Comparison of ENCODE assay signal across 6 cellular contexts in the genomic region with DNA sequence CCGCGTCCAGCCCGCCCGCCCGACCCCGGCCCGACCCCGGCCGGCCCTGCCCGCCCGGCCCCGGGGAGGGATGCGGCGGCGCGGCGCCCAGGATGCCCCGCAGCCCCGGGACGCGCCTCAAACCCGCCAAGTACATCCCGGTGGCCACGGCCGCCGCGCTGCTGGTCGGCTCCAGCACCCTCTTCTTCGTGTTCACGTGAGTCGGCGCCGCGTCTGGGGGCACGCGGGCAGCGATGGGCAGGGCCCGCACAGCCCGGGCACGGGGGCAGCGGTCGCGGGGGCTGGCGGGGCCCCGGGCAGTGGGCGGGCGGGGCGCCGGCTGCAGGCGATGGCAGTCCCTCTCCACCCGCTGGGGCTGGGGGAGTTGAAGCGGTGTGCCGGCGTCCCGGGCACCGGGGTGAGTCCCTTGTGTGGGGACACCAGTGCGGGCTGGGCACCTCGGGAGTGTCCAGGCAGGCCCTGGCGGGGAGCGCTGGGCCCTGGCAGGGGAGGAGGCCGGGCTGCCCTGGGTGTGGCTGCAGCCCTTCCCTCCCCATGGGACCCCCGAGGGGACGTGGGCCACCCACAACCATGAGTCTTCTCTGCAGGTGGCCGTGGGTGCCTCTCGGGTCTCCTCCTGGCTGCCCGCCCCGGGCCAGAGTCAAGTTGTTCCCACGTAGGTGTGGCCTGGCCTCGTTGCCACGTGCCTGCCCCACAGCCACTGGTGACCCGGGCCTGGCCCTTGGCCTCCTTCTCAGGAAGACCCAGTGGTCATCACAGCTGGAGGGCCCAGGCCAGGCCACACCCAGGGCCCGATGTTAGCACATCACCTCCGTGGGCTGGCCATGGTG. TPM values are rescaled to one million over a fixed set of nuclear protein-coding genes. Genes with fewer than 3 reads are reported as not detected.
DNase-seq lines count a peak whose midpoint lies in the region; ATAC-seq, FAIRE-seq and TF ChIP-seq lines count a peak whose summit lies in the region.

No MANE protein-coding gene starts in this region.

- H3K27ac Mint-ChIP-seq in glutamatergic neuron (ENCODE audit: unreplicated experiment): no peak overlapping the region

- TF ChIP-seq CTCF in RWPE1 (conservative IDR thresholded peaks at IDR 0.05; ENCODE audit: low read depth) (no peak), glutamatergic neuron (IDR thresholded peaks at IDR 0.05; ENCODE audit: partially characterized antibody, unreplicated experiment) (no peak), thoracic aorta (IDR thresholded peaks at IDR 0.05) (no peak)

- no peaks in the 10 kb centered on the region for H3K36me3 ChIP-seq in thoracic aorta

- no peak for TF ChIP-seq POLR2A in GM12891 (IDR thresholded peaks at IDR 0.05; ENCODE audit: low read depth, low read length)

- H3K9me3 Mint-ChIP-seq in glutamatergic neuron (ENCODE audit: unreplicated experiment): peaks cover 2% of the 10 kb centered on the region

- FAIRE-seq in GM12891 (lab: Jason Lieb, UNC): peak; percentile 5

- peaks cover 7% of the 10 kb centered on the region for H3K27me3 Mint-ChIP-seq in glutamatergic neuron (ENCODE audit: unreplicated experiment)

- peak overlapping the region; percentile 57 for H3K4me3 Mint-ChIP-seq in glutamatergic neuron (ENCODE audit: unreplicated experiment)

- POLR2A ChIA-PET in RWPE1 (lab: Yijun Ruan, JAX; ENCODE audit: low non-redundant PET): no interaction called here

- no peaks in the 10 kb centered on the region for H3K36me3 Mint-ChIP-seq in glutamatergic neuron (ENCODE audit: unreplicated experiment)

- no peaks in the 10 kb centered on the region for H3K9me3 ChIP-seq in thoracic aorta

- DNase-seq in GM12891 (ENCODE audit: insufficient read length, low spot score) (no peak), RWPE1 (ENCODE audit: low spot score) (no peak), glutamatergic neuron (no peak), thoracic aorta (ENCODE audit: low spot score) (no peak)

- no peaks in the 10 kb centered on the region for H3K4me1 Mint-ChIP-seq in glutamatergic neuron (ENCODE audit: low read depth, unreplicated experiment)

- peaks cover 30 to 56% of the 10 kb centered on the region in 2 donors for H3K4me1 ChIP-seq in thoracic aorta (ENCODE audit: control insufficient read depth in 1 of 2, low read depth in 2 of 2)

- CTCF ChIA-PET in RWPE1 (lab: Yijun Ruan, JAX): no interaction called here

- peak overlapping the region; percentile 87 for H3K4me3 ChIP-seq in thoracic aorta

- peak overlapping the region; percentile 86 for H3K27ac ChIP-seq in RWPE1
- peak overlapping the region; percentile 19 to 73 for H3K27ac ChIP-seq in thoracic aorta

- no peaks in the 10 kb centered on the region for H3K27me3 ChIP-seq in thoracic aorta (replicated peaks; ENCODE audit: insufficient read depth)

- ATAC-seq in thoracic aorta (ENCODE audit: insufficient number of reproducible peaks, low FRiP score, low read depth): no peak
- no peak for ATAC-seq in HG03571 (IDR thresholded peaks at IDR 0.05; ENCODE audit: unreplicated experiment)
- no peak for ATAC-seq in HG03469 (IDR thresholded peaks at IDR 0.05; ENCODE audit: unreplicated experiment)

TF ChIP-seq in GM12891, 5 proteins besides CTCF, POLR2A, EP300 and RAD21:
- TF ChIP-seq POLR2AphosphoS5 (IDR thresholded peaks at IDR 0.05; ENCODE audit: low read depth, low read length): no peak
- TF ChIP-seq POU2F2 (IDR thresholded peaks at IDR 0.05; ENCODE audit: low read depth, low read length): no peak
- no peak for TF ChIP-seq SPI1 (IDR thresholded peaks at IDR 0.05; ENCODE audit: low read depth, low read length)
- TF ChIP-seq PAX5 (IDR thresholded peaks at IDR 0.05; ENCODE audit: insufficient read depth, low read length, severe bottlenecking): no peak
- TF ChIP-seq TAF1 (IDR thresholded peaks at IDR 0.05; ENCODE audit: low read depth, low read length): no peak

RNA-seq across cellular contexts. Expression of a gene that starts 0.5 kb away (rescaled TPM):
- 7.3 TPM for polyA plus RNA-seq in GM12891 (2012; ENCODE audit: low read depth, missing spikeins)
- total RNA-seq in glutamatergic neuron (ENCODE audit: unreplicated experiment) (119 TPM), thoracic aorta (10 to 100 TPM; 14.8 to 49.8 TPM)

RNA-seq across cellular contexts. Expression of a gene that starts 15.0 kb away (rescaled TPM):
- polyA plus RNA-seq in GM12891 (2012; ENCODE audit: low read depth, missing spikeins): 45.8 TPM
- total RNA-seq in glutamatergic neuron (ENCODE audit: unreplicated experiment): 62.1 TPM
- total RNA-seq in thoracic aorta: 10 to 100 TPM; 61.8 to 94.8 TPM

RNA-seq across cellular contexts. Expression of a gene that starts 16.2 kb away (rescaled TPM):
- 168 TPM for polyA plus RNA-seq in GM12891 (2012; ENCODE audit: low read depth, missing spikeins)
- total RNA-seq in glutamatergic neuron (ENCODE audit: unreplicated experiment): 144 TPM
- total RNA-seq in thoracic aorta: 100 to 1,000 TPM; 130 to 140 TPM

RNA-seq across cellular contexts. Expression of a gene that starts 18.8 kb away (rescaled TPM):
- polyA plus RNA-seq in GM12891 (2012; ENCODE audit: low read depth, missing spikeins): 0.05 TPM
- 0.54 TPM for total RNA-seq in glutamatergic neuron (ENCODE audit: unreplicated experiment)
- not detected for total RNA-seq in thoracic aorta

RNA-seq across cellular contexts. Expression of a gene that starts 52.0 kb away (rescaled TPM):
- polyA plus RNA-seq in GM12891 (2012; ENCODE audit: low read depth, missing spikeins): 13.9 TPM
- total RNA-seq in glutamatergic neuron (ENCODE audit: unreplicated experiment): 93.1 TPM
- 10 to 100 TPM; 23.7 to 47.3 TPM for total RNA-seq in thoracic aorta
